Comparison of ENCODE assay signal across 28 cellular contexts in the genomic region with DNA sequence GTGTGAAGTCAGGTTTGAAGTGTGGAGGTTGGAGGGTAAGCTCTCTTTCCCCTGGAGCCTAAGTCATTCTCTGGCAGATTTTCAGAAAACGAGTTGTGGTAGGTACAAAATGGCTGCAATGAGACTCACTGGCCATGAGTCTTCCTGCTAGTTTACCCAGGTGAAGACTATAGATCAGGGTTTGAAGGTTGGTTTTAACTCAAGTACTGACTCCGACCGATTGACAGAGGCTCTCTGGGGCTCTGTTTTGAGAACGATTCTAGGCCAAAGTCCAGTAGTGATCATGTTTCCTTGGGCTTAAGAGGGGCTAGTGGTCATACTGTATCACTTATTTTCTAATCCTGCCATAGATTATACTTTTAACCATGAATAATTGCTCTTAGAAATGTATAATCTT.
"Had no signal": no experiment of that assay in that cellular context is flagged by ENCODE, and none has a peak within 500 bp of the region (broad histone marks: within the 10 kb centered on the region; RNA-seq: fewer than 3 reads in every experiment).

No MANE protein-coding gene starts in this region.

- H3K27me3 ChIP-seq: brain microvascular endothelial cell, Peyer's patch, SJCRH30 had no signal

- H3K9ac ChIP-seq: SK-N-SH had no signal

- H3K36me3 Mint-ChIP-seq: activated naive CD4-positive, alpha-beta T cell treated with anti-CD3 and anti-CD28 coated beads, Interleukin-2, amount 10 ng/mL, durations not matched to agents 7 days and 5 days; activated naive CD8-positive, alpha-beta T cell treated with anti-CD3 and anti-CD28 coated beads for 36 hours had no signal

- H3K27ac Mint-ChIP-seq: activated CD8-positive, alpha-beta T cell treated with anti-CD3 and anti-CD28 coated beads for 36 hours; activated naive CD4-positive, alpha-beta T cell treated with anti-CD3 and anti-CD28 coated beads, Interleukin-2, amount 10 ng/mL, durations not matched to agents 7 days and 5 days; activated naive CD8-positive, alpha-beta T cell treated with anti-CD3 and anti-CD28 coated beads for 36 hours; activated T-cell treated with anti-CD3 and anti-CD28 coated beads, Interleukin-2, amount 50 U/mL, for 72 hours; activated T-helper 2 cell treated with anti-CD3 and anti-CD28 coated beads, Interferon-gamma antibody, Interleukin-2, Interleukin-4, amounts not matched to agents 10 μg/mL and 5 μg/mL and 100 μg/mL, durations not matched to agents 14 hours and 24 hours and 36 hours; T-helper 1 cell treated with Interleukin-12 subunit alpha and Interleukin-12 subunit beta and Interleukin-4 antibody, amounts not matched to agents 30 μg/mL and 1 μg/mL, for 36 hours had no signal

- H3K9me3 Mint-ChIP-seq: activated CD8-positive, alpha-beta T cell treated with anti-CD3 and anti-CD28 coated beads for 36 hours; activated naive CD4-positive, alpha-beta T cell treated with anti-CD3 and anti-CD28 coated beads, Interleukin-2, amount 10 ng/mL, durations not matched to agents 7 days and 5 days; activated naive CD8-positive, alpha-beta T cell treated with anti-CD3 and anti-CD28 coated beads for 36 hours; activated T-cell treated with anti-CD3 and anti-CD28 coated beads, Interleukin-2, amount 50 U/mL, for 72 hours; activated T-helper 2 cell treated with anti-CD3 and anti-CD28 coated beads, Interferon-gamma antibody, Interleukin-2, Interleukin-4, amounts not matched to agents 10 μg/mL and 5 μg/mL and 100 μg/mL, durations not matched to agents 14 hours and 24 hours and 36 hours; T-helper 1 cell treated with Interleukin-12 subunit alpha and Interleukin-12 subunit beta and Interleukin-4 antibody, amounts not matched to agents 30 μg/mL and 1 μg/mL, for 36 hours had no signal

- H3K4me2 ChIP-seq: SK-N-SH had no signal

- DNase-seq: activated CD4-positive, alpha-beta T cell treated with anti-CD3 and anti-CD28 coated beads for 4 hours; activated CD8-positive, alpha-beta memory T cell treated with anti-CD3 and anti-CD28 coated beads, Interleukin-2, amount 50 U/mL, for 4 hours; activated CD8-positive, alpha-beta T cell treated with anti-CD3 and anti-CD28 coated beads for 36 hours; activated gamma-delta T cell treated with Interleukin-2 at 50 U/mL for 16 hours; activated naive CD4-positive, alpha-beta T cell treated with anti-CD3 and anti-CD28 coated beads, Interleukin-2, amount 10 ng/mL, durations not matched to agents 7 days and 5 days; activated naive CD8-positive, alpha-beta T cell treated with anti-CD3 and anti-CD28 coated beads for 36 hours; activated T-cell treated with anti-CD3 and anti-CD28 coated beads, Interleukin-2, amount 50 U/mL, for 72 hours; brain microvascular endothelial cell; KG1; NCI-H1092 treated with DMSO at 0.1 percent for 48 hours; NCI-H1417 treated with DMSO at 0.1 percent for 48 hours; NCI-H1694; NCI-H2029; NCI-H2107; NCI-H2171 treated with DMSO at 0.1 percent for 48 hours; NCI-H226; NCI-H526 treated with DMSO at 0.1 percent for 48 hours; NCI-H82; NK-92 treated with Interleukin-12 subunit alpha and Interleukin-12 subunit beta, amount 100 ng/mL, for 24 hours; Peyer's patch; Right ventricle myocardium superior; SK-N-SH; SW 1271 had no signal

- H3K9me2 ChIP-seq: SK-N-SH had no signal

- H3K4me3 Mint-ChIP-seq: activated CD8-positive, alpha-beta T cell treated with anti-CD3 and anti-CD28 coated beads for 36 hours; activated naive CD4-positive, alpha-beta T cell treated with anti-CD3 and anti-CD28 coated beads, Interleukin-2, amount 10 ng/mL, durations not matched to agents 7 days and 5 days; activated naive CD8-positive, alpha-beta T cell treated with anti-CD3 and anti-CD28 coated beads for 36 hours; activated T-cell treated with anti-CD3 and anti-CD28 coated beads, Interleukin-2, amount 50 U/mL, for 72 hours; T-helper 1 cell treated with Interleukin-12 subunit alpha and Interleukin-12 subunit beta and Interleukin-4 antibody, amounts not matched to agents 30 μg/mL and 1 μg/mL, for 36 hours had no signal

- H3K4me1 Mint-ChIP-seq: activated naive CD4-positive, alpha-beta T cell treated with anti-CD3 and anti-CD28 coated beads, Interleukin-2, amount 10 ng/mL, durations not matched to agents 7 days and 5 days; activated naive CD8-positive, alpha-beta T cell treated with anti-CD3 and anti-CD28 coated beads for 36 hours had no signal

- H3K4me1 ChIP-seq: Peyer's patch had no signal

- H3K27me3 Mint-ChIP-seq: activated CD8-positive, alpha-beta T cell treated with anti-CD3 and anti-CD28 coated beads for 36 hours; activated naive CD4-positive, alpha-beta T cell treated with anti-CD3 and anti-CD28 coated beads, Interleukin-2, amount 10 ng/mL, durations not matched to agents 7 days and 5 days had no signal

- H3K27ac ChIP-seq: brain microvascular endothelial cell, Peyer's patch, RWPE1, SJCRH30 had no signal

- H3K9me3 ChIP-seq: Peyer's patch, SJCRH30, SK-N-SH had no signal

- H3K4me3 ChIP-seq: Peyer's patch, SJCRH30 had no signal

- ATAC-seq: activated CD4-positive, CD25-positive, alpha-beta regulatory T cell treated with anti-CD3 and anti-CD28 coated beads, Interleukin-2, amount 50 U/mL, for 24 hours; activated CD8-positive, alpha-beta T cell treated with anti-CD3 and anti-CD28 coated beads for 36 hours; activated T-cell treated with anti-CD3 and anti-CD28 coated beads, Interleukin-2, amount 50 U/mL, for 72 hours had no signal

- H3K36me3 ChIP-seq: brain microvascular endothelial cell, Peyer's patch, SJCRH30 had no signal
